8 cellular contexts compared by ENCODE assay signal in the genomic region with DNA sequence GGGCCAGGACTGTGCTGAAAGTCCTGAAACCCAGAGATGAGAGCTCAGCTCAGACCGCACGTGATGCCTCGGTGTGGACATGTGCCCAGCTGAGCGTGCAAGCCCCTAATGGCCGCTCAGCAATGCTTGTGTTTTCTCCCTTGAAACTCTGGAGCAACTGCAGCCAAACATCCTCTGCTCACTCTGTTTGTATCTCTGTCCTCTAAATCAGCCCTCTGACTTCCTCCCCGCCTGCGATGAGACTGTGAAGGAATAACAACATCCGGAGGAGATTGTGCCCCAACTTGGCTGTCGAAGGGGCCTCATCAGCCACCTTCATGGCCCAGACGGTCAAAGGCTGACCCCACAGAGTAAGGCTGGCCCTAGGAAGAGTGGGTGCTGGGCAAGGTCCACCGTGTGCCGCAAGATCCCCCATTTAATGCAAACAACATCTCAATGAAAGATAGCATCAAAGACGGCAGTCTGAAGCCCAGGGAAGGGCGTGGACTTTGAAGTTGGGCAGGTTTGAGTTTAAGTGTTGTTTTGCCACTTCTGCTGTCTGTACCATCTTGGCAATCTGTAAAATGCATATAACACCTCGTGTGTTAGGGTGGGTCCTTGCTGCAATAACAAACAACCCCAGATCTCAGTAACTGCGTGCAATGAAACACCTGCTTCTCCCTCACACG. TPM values are rescaled to one million over a fixed set of nuclear protein-coding genes. Genes with fewer than 3 reads are reported as not detected.
DNase-seq lines count a peak whose midpoint lies in the region; ATAC-seq and TF ChIP-seq lines count a peak whose summit lies in the region.
"Had no signal": no experiment of that assay in that cellular context is flagged by ENCODE, and none has a peak within 500 bp of the region (broad histone marks: within the 10 kb centered on the region; RNA-seq: fewer than 3 reads in every experiment).

No MANE protein-coding gene starts in this region.

- CTCF ChIA-PET in activated CD8-positive, alpha-beta T cell treated with anti-CD3 and anti-CD28 coated beads for 36 hours (lab: Charles Lee) = interaction anchor here (1.0 kb wide), 1 partner anchor 58 kb away, joined by 3 read pairs; no protein-coding TSS in a partner anchor

- no peaks in the 10 kb centered on the region for H3K9me3 Mint-ChIP-seq in activated CD8-positive, alpha-beta T cell treated with anti-CD3 and anti-CD28 coated beads for 36 hours

- peak; percentile 48 for ATAC-seq in activated CD8-positive, alpha-beta T cell treated with anti-CD3 and anti-CD28 coated beads for 36 hours
- ATAC-seq in HG03175 (IDR thresholded peaks at IDR 0.05; ENCODE audit: unreplicated experiment) (no peak), GM21529 (IDR thresholded peaks at IDR 0.05; ENCODE audit: unreplicated experiment) (no peak), HG02642 (IDR thresholded peaks at IDR 0.05; ENCODE audit: poor library complexity, unreplicated experiment) (no peak)

- no peak for TF ChIP-seq CTCF in KMS-11 (conservative IDR thresholded peaks at IDR 0.05; ENCODE audit: low read depth, low read length)
- TF ChIP-seq CTCF in activated CD8-positive, alpha-beta T cell treated with anti-CD3 and anti-CD28 coated beads for 36 hours (IDR thresholded peaks at IDR 0.05) = no peak

- H3K27ac ChIP-seq in KMS-11 (no peak overlapping the region), epithelial cell of prostate (peak overlapping the region; percentile 100), skin epidermis (peak overlapping the region in 19 of 21 experiments; percentile 12 to 94 (median 60))

- H3K36me3 ChIP-seq in KMS-11 (ENCODE audit: insufficient read depth) = no peaks in the 10 kb centered on the region

- DNase-seq in activated CD8-positive, alpha-beta T cell treated with anti-CD3 and anti-CD28 coated beads for 36 hours = no peak
- no peak for DNase-seq in epithelial cell of prostate (ENCODE audit: low read depth, low spot score)
- DNase-seq: NCI-H226 had no signal

- H4K20me1 ChIP-seq in KMS-11 (ENCODE audit: insufficient read depth) = no peaks in the 10 kb centered on the region

- H3K79me2 ChIP-seq in KMS-11 (ENCODE audit: insufficient read depth, low read depth) = no peaks in the 10 kb centered on the region

- no peak overlapping the region for H3K4me2 ChIP-seq in KMS-11

- H3K36me3 Mint-ChIP-seq in activated CD8-positive, alpha-beta T cell treated with anti-CD3 and anti-CD28 coated beads for 36 hours (ENCODE audit: low read depth) = no peaks in the 10 kb centered on the region

- peaks cover 29% of the 10 kb centered on the region for H3K4me1 Mint-ChIP-seq in activated CD8-positive, alpha-beta T cell treated with anti-CD3 and anti-CD28 coated beads for 36 hours (ENCODE audit: low read depth)

- peak overlapping the region; percentile 16; the same call in 1 of the 2 replicates for H2AFZ ChIP-seq in KMS-11 (ENCODE audit: low read depth)

- H3K4me1 ChIP-seq in KMS-11 (ENCODE audit: low read depth, poor library complexity, severe bottlenecking) = no peaks in the 10 kb centered on the region

- peak overlapping the region; percentile 34 for H3K4me3 Mint-ChIP-seq in activated CD8-positive, alpha-beta T cell treated with anti-CD3 and anti-CD28 coated beads for 36 hours

- H3K27me3 ChIP-seq in KMS-11 (ENCODE audit: insufficient read depth, low read depth) = no peaks in the 10 kb centered on the region; the same call in 1 of the 2 replicates

- no peak overlapping the region for H3K9ac ChIP-seq in KMS-11

- no peaks in the 10 kb centered on the region for H3K27me3 Mint-ChIP-seq in activated CD8-positive, alpha-beta T cell treated with anti-CD3 and anti-CD28 coated beads for 36 hours

- POLR2A ChIA-PET in activated CD8-positive, alpha-beta T cell treated with anti-CD3 and anti-CD28 coated beads for 36 hours (lab: Charles Lee) = interaction anchor here (1.2 kb wide), 1 partner anchor 8 kb away, joined by 3 read pairs; no protein-coding TSS in a partner anchor

- H3K27ac Mint-ChIP-seq in activated CD8-positive, alpha-beta T cell treated with anti-CD3 and anti-CD28 coated beads for 36 hours = peak overlapping the region; percentile 68

- H3K4me3 ChIP-seq in KMS-11 (IDR thresholded peaks at IDR 0.05; ENCODE audit: insufficient read depth, low read depth, low read length) (no peak overlapping the region), skin epidermis (no peak overlapping the region)

- intact Hi-C loops in activated CD8-positive, alpha-beta T cell treated with anti-CD3 and anti-CD28 coated beads for 36 hours (cut with micrococcal nuclease) = no loop called here

RNA-seq across cellular contexts. Expression of gene CALML3, which starts 39.9 kb away (rescaled TPM):
- not detected for total RNA-seq in activated CD8-positive, alpha-beta T cell treated with anti-CD3 and anti-CD28 coated beads for 36 hours
